In the genomic region with DNA sequence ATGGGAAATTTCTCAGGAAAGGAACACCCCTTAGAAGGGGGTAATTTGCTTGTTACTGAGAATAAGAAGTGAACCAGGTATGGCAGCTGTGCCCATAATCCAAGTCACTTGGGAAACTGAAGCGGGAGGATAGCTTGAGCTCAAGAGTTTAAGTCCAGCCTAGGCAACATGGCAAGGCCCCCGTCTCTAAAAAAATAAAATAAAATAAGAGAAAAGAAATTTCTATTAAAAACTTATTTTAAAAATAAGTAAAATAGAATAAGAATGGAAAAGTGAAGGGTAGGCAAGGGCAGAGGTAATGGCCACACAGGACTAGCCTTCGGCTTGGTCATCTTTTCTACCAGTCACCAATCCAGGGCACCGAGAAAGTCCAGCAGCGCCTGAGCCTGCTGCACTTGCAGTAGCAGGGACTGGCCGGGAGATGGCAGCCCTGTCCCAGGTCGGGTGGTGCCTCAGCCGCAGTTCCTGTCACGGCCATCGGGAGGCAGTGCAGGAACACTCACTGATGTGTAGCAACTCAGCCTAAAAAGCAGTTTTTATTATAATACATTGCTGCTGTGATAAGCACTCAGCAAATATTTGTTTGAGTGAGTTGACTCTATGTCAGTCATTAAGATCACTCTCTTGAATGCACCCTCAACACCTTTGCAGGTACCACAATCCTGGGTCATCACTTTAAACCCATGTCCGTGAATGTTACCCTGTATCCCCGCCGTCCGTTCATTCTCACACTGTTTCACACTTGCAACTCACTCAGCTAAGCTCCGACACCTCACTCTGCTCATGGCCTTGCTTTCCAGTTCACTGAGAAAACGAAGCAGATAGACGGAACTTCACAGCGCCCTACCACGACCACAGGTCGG, we compare ENCODE assay signal across 8 cellular contexts. TPM values are rescaled to one million over a fixed set of nuclear protein-coding genes. Genes with fewer than 3 reads are reported as not detected.
DNase-seq lines count a peak whose midpoint lies in the region; ATAC-seq and TF ChIP-seq lines count a peak whose summit lies in the region.

No MANE protein-coding gene starts in this region.

- H2AFZ ChIP-seq in Karpas-422 (ENCODE audit: low read length) = no peak overlapping the region

- no peaks in the 10 kb centered on the region for H3K27me3 ChIP-seq in Karpas-422 (ENCODE audit: low read length)

- H3K4me3 Mint-ChIP-seq in activated T-helper 2 cell treated with anti-CD3 and anti-CD28 coated beads, Interferon-gamma antibody, Interleukin-2, Interleukin-4, amounts not matched to agents 10 μg/mL and 5 μg/mL and 100 μg/mL, durations not matched to agents 14 hours and 24 hours and 36 hours (ENCODE audit: low read depth) = no peak overlapping the region

- H3K4me3 ChIP-seq in Karpas-422 (ENCODE audit: low read length) = no peak overlapping the region
- H3K4me3 ChIP-seq in foreskin fibroblast (ENCODE audit: low read depth in 1 of 2, low read length in 2 of 2) = no peak overlapping the region

- no peaks in the 10 kb centered on the region for H3K4me1 ChIP-seq in Karpas-422 (ENCODE audit: low read length)

- no peaks in the 10 kb centered on the region for H3K27me3 Mint-ChIP-seq in activated T-helper 2 cell treated with anti-CD3 and anti-CD28 coated beads, Interferon-gamma antibody, Interleukin-2, Interleukin-4, amounts not matched to agents 10 μg/mL and 5 μg/mL and 100 μg/mL, durations not matched to agents 14 hours and 24 hours and 36 hours (ENCODE audit: low read depth)

- H3K9ac ChIP-seq in Karpas-422 (ENCODE audit: low read length) = no peak overlapping the region

- H3K36me3 Mint-ChIP-seq in activated T-helper 2 cell treated with anti-CD3 and anti-CD28 coated beads, Interferon-gamma antibody, Interleukin-2, Interleukin-4, amounts not matched to agents 10 μg/mL and 5 μg/mL and 100 μg/mL, durations not matched to agents 14 hours and 24 hours and 36 hours (ENCODE audit: low read depth) = no peaks in the 10 kb centered on the region

- H3K27ac ChIP-seq in Karpas-422 (ENCODE audit: low read length) = no peak overlapping the region

- H4K20me1 ChIP-seq in Karpas-422 (ENCODE audit: insufficient read depth, low read depth, low read length) = no peaks in the 10 kb centered on the region

- TF ChIP-seq CTCF in foreskin fibroblast (IDR thresholded peaks at IDR 0.05; ENCODE audit: low read depth, low read length) = peak; percentile 100

- intact Hi-C loops in activated T-helper 2 cell treated with anti-CD3 and anti-CD28 coated beads, Interferon-gamma antibody, Interleukin-2, Interleukin-4, amounts not matched to agents 10 μg/mL and 5 μg/mL and 100 μg/mL, durations not matched to agents 14 hours and 24 hours and 36 hours (cut with micrococcal nuclease) = loop anchor here (1.0 to 5.0 kb wide), 6 partner anchors 135 to 555 kb away; no protein-coding TSS in a partner anchor

- no peaks in the 10 kb centered on the region for H3K9me3 Mint-ChIP-seq in activated T-helper 2 cell treated with anti-CD3 and anti-CD28 coated beads, Interferon-gamma antibody, Interleukin-2, Interleukin-4, amounts not matched to agents 10 μg/mL and 5 μg/mL and 100 μg/mL, durations not matched to agents 14 hours and 24 hours and 36 hours

- H3K27ac Mint-ChIP-seq in activated T-helper 2 cell treated with anti-CD3 and anti-CD28 coated beads, Interferon-gamma antibody, Interleukin-2, Interleukin-4, amounts not matched to agents 10 μg/mL and 5 μg/mL and 100 μg/mL, durations not matched to agents 14 hours and 24 hours and 36 hours = no peak overlapping the region

- no peaks in the 10 kb centered on the region for H3K4me1 Mint-ChIP-seq in activated T-helper 2 cell treated with anti-CD3 and anti-CD28 coated beads, Interferon-gamma antibody, Interleukin-2, Interleukin-4, amounts not matched to agents 10 μg/mL and 5 μg/mL and 100 μg/mL, durations not matched to agents 14 hours and 24 hours and 36 hours (ENCODE audit: low read depth)

- DNase-seq in EH (ENCODE audit: low read depth) (peak; percentile 78), Karpas-422 (peak; percentile 93), RPMI8226 (peak; percentile 87), foreskin fibroblast (peak; percentile 60 to 90), nucleus accumbens (lab: John Stamatoyannopoulos, UW) (peak; percentile 10 to 93 (median 80)), superior temporal gyrus (ENCODE audit: extremely low spot score) (peak; percentile 95)
- DNase-seq in activated T-helper 2 cell treated with anti-CD3 and anti-CD28 coated beads, Interferon-gamma antibody, Interleukin-2, Interleukin-4, amounts not matched to agents 10 μg/mL and 5 μg/mL and 100 μg/mL, durations not matched to agents 14 hours and 24 hours and 36 hours (ENCODE audit: low spot score) = peak; percentile 78

- ATAC-seq in GM21786 (IDR thresholded peaks at IDR 0.05; ENCODE audit: unreplicated experiment) = peak; percentile 77

- H3K9me2 ChIP-seq in Karpas-422 (replicated peaks; ENCODE audit: insufficient read depth, low read length) = no peaks in the 10 kb centered on the region

- no peaks in the 10 kb centered on the region for H3K9me3 ChIP-seq in Karpas-422 (ENCODE audit: low read length)

- H3K4me2 ChIP-seq in Karpas-422 (ENCODE audit: low read depth, low read length, poor library complexity, severe bottlenecking) = no peak overlapping the region

- no peaks in the 10 kb centered on the region for H3K36me3 ChIP-seq in Karpas-422 (ENCODE audit: insufficient read depth, low read length)

- no peaks in the 10 kb centered on the region for H3K79me2 ChIP-seq in Karpas-422 (ENCODE audit: low read length)

RNA-seq across cellular contexts. Expression of a gene that starts 23.2 kb away (rescaled TPM):
- 0.07 TPM in 1 of 2 replicates, not detected in the other for total RNA-seq in Karpas-422 (2014; rRNA removed; shearing (Covaris generic); ENCODE audit: low replicate concordance)
- total RNA-seq in activated T-helper 2 cell treated with anti-CD3 and anti-CD28 coated beads, Interferon-gamma antibody, Interleukin-2, Interleukin-4, amounts not matched to agents 10 μg/mL and 5 μg/mL and 100 μg/mL, durations not matched to agents 14 hours and 24 hours and 36 hours = not detected in 2 replicates
